27 cellular contexts compared by ENCODE assay signal in the genomic region with DNA sequence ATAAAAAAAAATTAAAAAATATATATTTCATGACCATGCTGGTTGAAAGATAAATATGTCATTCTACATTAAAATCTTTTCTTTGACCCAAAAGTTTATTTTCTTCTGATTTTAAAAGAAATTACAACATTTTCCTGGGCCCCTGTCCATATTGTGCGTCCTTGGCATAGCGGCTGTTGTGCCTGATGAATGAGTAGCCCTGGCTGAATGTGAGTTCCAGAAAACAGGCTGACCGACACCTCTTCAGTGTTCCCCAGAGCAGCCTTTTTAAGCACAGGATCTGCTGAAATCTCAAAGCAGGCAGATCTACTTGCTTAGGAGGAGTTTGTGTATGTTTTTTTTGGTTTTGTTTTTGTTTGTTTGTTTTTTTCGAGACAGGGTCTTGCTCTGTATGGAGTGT.
"Had no signal": no experiment of that assay in that cellular context is flagged by ENCODE, and none has a peak within 500 bp of the region (broad histone marks: within the 10 kb centered on the region; RNA-seq: fewer than 3 reads in every experiment).

No MANE protein-coding gene starts in this region.

- H3K4me1 ChIP-seq: right lobe of liver, upper lobe of left lung had no signal

- H2AFZ ChIP-seq: neural progenitor cell had no signal

- H3K36me3 Mint-ChIP-seq: naive B cell; natural killer cell; stimulated activated memory B cell treated with anti-CD40 and anti-IgM and Interleukin-4, amounts not matched to agents 10 μg/mL and 1 μg/mL and 100 μg/mL, for 72 hours had no signal

- DNase-seq: islet precursor cell; left ventricle myocardium inferior; mesendoderm; naive B cell; natural killer cell; nephron progenitor cell; ovary; right lobe of liver; stimulated activated CD4-positive, alpha-beta T cell treated with anti-CD3 and anti-CD28 coated beads, Interleukin-1b, Interleukin-23, amount 100 ng/mL, for 48 hours; stimulated activated CD4-positive, alpha-beta T cell treated with anti-CD3 and anti-CD28 coated beads, Interleukin-2, amount 100 ng/mL, for 48 hours; stimulated activated CD4-positive, alpha-beta T cell treated with anti-CD3 and anti-CD28 coated beads, Interleukin-4, amount 100 ng/mL, for 4 hours; stimulated activated CD8-positive, alpha-beta memory T cell treated with anti-CD3 and anti-CD28 coated beads, Interleukin-4, amount 100 ng/mL, for 48 hours; stimulated activated naive CD4-positive, alpha-beta T cell treated with Interleukin-2 at 50 U/mL for 16 hours; stimulated activated naive CD8-positive, alpha-beta T cell treated with anti-CD3 and anti-CD28 coated beads, Interleukin-15, amount 100 ng/mL, for 72 hours; testis; thyroid gland; transverse colon; upper lobe of left lung had no signal

- ATAC-seq: natural killer cell; right lobe of liver; stimulated activated memory B cell treated with anti-CD40 and anti-IgM and Interleukin-4, amounts not matched to agents 10 μg/mL and 1 μg/mL and 100 μg/mL, for 72 hours; stimulated activated naive CD8-positive, alpha-beta T cell treated with anti-CD3 and anti-CD28 coated beads, Interleukin-15, amount 100 ng/mL, for 72 hours had no signal

- H3K9me3 Mint-ChIP-seq: mesothelial cell of epicardium; naive B cell; natural killer cell; nephron progenitor cell; stimulated activated memory B cell treated with anti-CD40 and anti-IgM and Interleukin-4, amounts not matched to agents 10 μg/mL and 1 μg/mL and 100 μg/mL, for 72 hours; stimulated activated naive CD8-positive, alpha-beta T cell treated with anti-CD3 and anti-CD28 coated beads, Interleukin-15, amount 100 ng/mL, for 72 hours had no signal

- H3K9me3 ChIP-seq: left ventricle myocardium inferior, neutrophil, ovary, right atrium auricular region, right lobe of liver, testis, thyroid gland, transverse colon, upper lobe of left lung, vagina had no signal

- H3K27me3 Mint-ChIP-seq: stimulated activated naive CD8-positive, alpha-beta T cell treated with anti-CD3 and anti-CD28 coated beads, Interleukin-15, amount 100 ng/mL, for 72 hours had no signal

- H3K27me3 ChIP-seq: neural progenitor cell, ovary, right atrium auricular region, right lobe of liver, testis, thyroid gland, transverse colon, upper lobe of left lung, vagina had no signal

- H3K4me3 Mint-ChIP-seq: mesothelial cell of epicardium; natural killer cell; nephron progenitor cell; neural progenitor cell; stimulated activated memory B cell treated with anti-CD40 and anti-IgM and Interleukin-4, amounts not matched to agents 10 μg/mL and 1 μg/mL and 100 μg/mL, for 72 hours; stimulated activated naive CD8-positive, alpha-beta T cell treated with anti-CD3 and anti-CD28 coated beads, Interleukin-15, amount 100 ng/mL, for 72 hours had no signal

- H3K27ac ChIP-seq: left ventricle myocardium inferior, neural progenitor cell, neutrophil, ovary, right atrium auricular region, right lobe of liver, testis, thyroid gland, transverse colon, upper lobe of left lung, vagina had no signal

- H3K4me3 ChIP-seq: left ventricle myocardium inferior, lung, neural progenitor cell, ovary, right atrium auricular region, right lobe of liver, smooth muscle cell, testis, thyroid gland, transverse colon, upper lobe of left lung, vagina had no signal

- H3K4me2 ChIP-seq: neural progenitor cell, smooth muscle cell had no signal

- H3K27ac Mint-ChIP-seq: mesothelial cell of epicardium; natural killer cell; nephron progenitor cell; neural progenitor cell; progenitor cell of endocrine pancreas; stimulated activated memory B cell treated with anti-CD40 and anti-IgM and Interleukin-4, amounts not matched to agents 10 μg/mL and 1 μg/mL and 100 μg/mL, for 72 hours; stimulated activated naive CD8-positive, alpha-beta T cell treated with anti-CD3 and anti-CD28 coated beads, Interleukin-15, amount 100 ng/mL, for 72 hours had no signal

- H3K9ac ChIP-seq: neural progenitor cell had no signal

- H3K36me3 ChIP-seq: neural progenitor cell, neutrophil, ovary, right lobe of liver, transverse colon had no signal
